In genomic region chr5:102411-103043, GRCh38 we compare ENCODE assay signal across 17 cellular contexts. TPM values are rescaled to one million over a fixed set of nuclear protein-coding genes. Genes with fewer than 3 reads are reported as not detected.
DNase-seq lines count a peak whose midpoint lies in the region; ATAC-seq and TF ChIP-seq lines count a peak whose summit lies in the region.
"Had no signal": no experiment of that assay in that cellular context is flagged by ENCODE, and none has a peak within 500 bp of the region (broad histone marks: within the 10 kb centered on the region; RNA-seq: fewer than 3 reads in every experiment).

No MANE protein-coding gene starts in this region.

- H2AFZ ChIP-seq in HCT116 (ENCODE audit: low read depth, low read length, poor library complexity, severe bottlenecking) (no peak overlapping the region), OCI-LY3 (ENCODE audit: low read depth, low read length) (no peak overlapping the region), PC-3 (ENCODE audit: low read length) (no peak overlapping the region)

- no peak for TF ChIP-seq CTCF in HCT116 (IDR thresholded peaks at IDR 0.05 in 2 of 3, conservative IDR thresholded peaks at IDR 0.05 in 1 of 3; ENCODE audit: borderline replicate concordance in 1 of 3, insufficient read depth in 1 of 3, low read depth in 2 of 3, low read length in 2 of 3)
- no peak for TF ChIP-seq CTCF in OCI-LY3 (IDR thresholded peaks at IDR 0.05; ENCODE audit: low read depth, low read length)
- TF ChIP-seq CTCF in PC-3 (conservative IDR thresholded peaks at IDR 0.05; ENCODE audit: low read depth, low read length) = no peak

- H3K27ac ChIP-seq in HCT116 (ENCODE audit: low read depth, low read length) (no peak overlapping the region), OCI-LY3 (ENCODE audit: low read length) (no peak overlapping the region), PC-3 (ENCODE audit: low read length) (no peak overlapping the region)
- H3K27ac ChIP-seq: colonic mucosa, right atrium auricular region, thyroid gland had no signal

- RAD21 ChIA-PET in HCT116 (lab: Charles Lee; ENCODE audit: low non-redundant PET in 1 of 2, low total read pairs in 2 of 2, uncharacterized antibody in 2 of 2, unreplicated experiment in 2 of 2) = no interaction called here

- ATAC-seq in HCT116 = 0 out of 2 replicates have a peak, but pooled peaks have one; percentile 11
- ATAC-seq in PC-3 = no peak
- ATAC-seq in HG02870 (IDR thresholded peaks at IDR 0.05; ENCODE audit: unreplicated experiment) = no peak
- ATAC-seq: left cardiac atrium; naive thymus-derived CD4-positive, alpha-beta T cell; T-helper 17 cell had no signal

- no peak for TF ChIP-seq RAD21 in HCT116 (IDR thresholded peaks at IDR 0.05; ENCODE audit: low read depth)

- H4K20me1 ChIP-seq in HCT116 (ENCODE audit: insufficient read depth) (no peaks in the 10 kb centered on the region), OCI-LY3 (ENCODE audit: insufficient read depth, low read length) (no peaks in the 10 kb centered on the region), PC-3 (ENCODE audit: low read length) (no peaks in the 10 kb centered on the region)

- H3K9me3 ChIP-seq in HCT116 (ENCODE audit: control insufficient read depth in 1 of 2, insufficient read depth in 1 of 2, low read depth in 1 of 2, low read length in 2 of 2) (no peaks in the 10 kb centered on the region), OCI-LY3 (ENCODE audit: insufficient read depth, low read length) (no peaks in the 10 kb centered on the region), PC-3 (ENCODE audit: low read length) (no peaks in the 10 kb centered on the region)
- H3K9me3 ChIP-seq: colonic mucosa, right atrium auricular region, thyroid gland had no signal

- peaks cover 58% of the 10 kb centered on the region for H3K27me3 ChIP-seq in HCT116 (ENCODE audit: insufficient read depth, low read length)
- H3K27me3 ChIP-seq in OCI-LY3 (ENCODE audit: low read depth, low read length) = no peaks in the 10 kb centered on the region
- H3K27me3 ChIP-seq in PC-3 (ENCODE audit: low read length) = peaks cover 31% of the 10 kb centered on the region
- H3K27me3 ChIP-seq: colonic mucosa, right atrium auricular region, thyroid gland had no signal

- POLR2A ChIA-PET in HCT116 (lab: Charles Lee) = no interaction called here
- POLR2A ChIA-PET in PC-3 (lab: Charles Lee; ENCODE audit: unreplicated experiment) = no interaction called here

- no peak for TF ChIP-seq POLR2A in HCT116 (IDR thresholded peaks at IDR 0.05; ENCODE audit: borderline replicate concordance, extremely low read depth, insufficient read depth, insufficient read length)

- H3K9ac ChIP-seq in HCT116 (ENCODE audit: low read length) = no peak overlapping the region
- H3K9ac ChIP-seq in OCI-LY3 (ENCODE audit: low read length) = no peak overlapping the region
- no peak overlapping the region for H3K9ac ChIP-seq in PC-3 (ENCODE audit: low read length)

- no peaks in the 10 kb centered on the region for H3F3A ChIP-seq in PC-3 (ENCODE audit: low read length, unreplicated experiment)

- no peaks in the 10 kb centered on the region for H3K9me2 ChIP-seq in HCT116 (ENCODE audit: insufficient read depth)
- H3K9me2 ChIP-seq in PC-3 (replicated peaks; ENCODE audit: low read length) = no peaks in the 10 kb centered on the region

- CTCF ChIA-PET in HCT116 (lab: Charles Lee) = no interaction called here
- CTCF ChIA-PET in PC-3 (lab: Charles Lee) = no interaction called here

- intact Hi-C loops in HCT116 (cut with micrococcal nuclease) = no loop called here
- intact Hi-C loops in PC-3 (cut with micrococcal nuclease) = no loop called here

- DNase-seq in EH (ENCODE audit: low read depth) = peak; percentile 12
- no peak for DNase-seq in HCT116 (ENCODE audit: low read depth, low spot score)
- DNase-seq in iPS-NIHi7 (ENCODE audit: extremely low spot score) = peak; percentile 7
- no peak for DNase-seq in PC-3
- no peak for DNase-seq in central memory CD4-positive, alpha-beta T cell
- DNase-seq: activated gamma-delta T cell; colonic mucosa; left cardiac atrium; naive thymus-derived CD4-positive, alpha-beta T cell; NCI-H146; NCI-H2227 treated with DMSO at 0.1 percent for 48 hours; T-helper 17 cell; thyroid gland had no signal

- H3K4me1 ChIP-seq in HCT116 (ENCODE audit: control insufficient read depth in 1 of 2, insufficient read depth in 2 of 2, low read length in 2 of 2) (no peaks in the 10 kb centered on the region), OCI-LY3 (ENCODE audit: low read length) (no peaks in the 10 kb centered on the region), PC-3 (ENCODE audit: insufficient read depth, low read length) (no peaks in the 10 kb centered on the region)
- H3K4me1 ChIP-seq: colonic mucosa, right atrium auricular region had no signal

- H3K4me3 ChIP-seq in HCT116 (replicated peaks in 1 of 2; ENCODE audit: low read depth in 1 of 2, low read length in 2 of 2) (no peak overlapping the region), OCI-LY3 (ENCODE audit: low read length) (no peak overlapping the region), PC-3 (ENCODE audit: low read length) (no peak overlapping the region)
- H3K4me3 ChIP-seq: colonic mucosa, right atrium auricular region, thyroid gland had no signal

- BruUV-seq in HCT116 (replicated peaks; lab: Mats Ljungman, UMichigan) (no TSS peak), PC-3 (replicated peaks; lab: Mats Ljungman, UMichigan) (no TSS peak)

- H3K36me3 ChIP-seq in HCT116 (ENCODE audit: control insufficient read depth in 1 of 2, insufficient read depth in 2 of 2, low read length in 2 of 2) = no peaks in the 10 kb centered on the region
- H3K36me3 ChIP-seq in OCI-LY3 (replicated peaks; ENCODE audit: low read depth, low read length) = no peaks in the 10 kb centered on the region
- H3K36me3 ChIP-seq in PC-3 (ENCODE audit: low read depth, low read length) = no peaks in the 10 kb centered on the region
- H3K36me3 ChIP-seq: colonic mucosa, right atrium auricular region, thyroid gland had no signal

- no peak overlapping the region for H3K4me2 ChIP-seq in HCT116 (ENCODE audit: low read length)
- 0 out of 2 replicates have a peak overlapping the region, but pooled peaks have one; percentile 1 for H3K4me2 ChIP-seq in OCI-LY3 (ENCODE audit: low read length)
- H3K4me2 ChIP-seq in PC-3 (ENCODE audit: low read length) = no peak overlapping the region

- H3K79me2 ChIP-seq in HCT116 (ENCODE audit: insufficient read depth, low read length) (no peaks in the 10 kb centered on the region), OCI-LY3 (ENCODE audit: low read length) (no peaks in the 10 kb centered on the region), PC-3 (ENCODE audit: low read length) (no peaks in the 10 kb centered on the region)

TF ChIP-seq in HCT116, 20 proteins besides CTCF, POLR2A, EP300 and RAD21:
- TF ChIP-seq ZFX (IDR thresholded peaks at IDR 0.05) (no peak), EZH2 (IDR thresholded peaks at IDR 0.05) (no peak)

RNA-seq across cellular contexts. Expression of gene PLEKHG4B, which starts 10.6 kb away (rescaled TPM):
- total RNA-seq in HCT116 (2021; ENCODE audit: unreplicated experiment) = 0.02 TPM
- 0.05 and 0.07 TPM in 2 replicates for polyA plus RNA-seq in HCT116 (2012)
- 1.2 and 1.4 TPM in 2 replicates for total RNA-seq in PC-3 (2014; rRNA removed)
- total RNA-seq: mesenteric fat pad had no signal
- polyA plus RNA-seq: naive thymus-derived CD4-positive, alpha-beta T cell had no signal

Comparison
In these comparisons a context has a peak if more than half of its experiments do, and no peak if none do; other contexts are left out.
1. DNase-seq: peak in EH (single experiment) and iPS-NIHi7 (single experiment); none in HCT116 (single experiment), PC-3 (single experiment) and central memory CD4-positive, alpha-beta T cell (single experiment).